In genomic region chr1:19613075-19613748, GRCh38 we compare ENCODE assay signal across 25 cellular contexts. TPM values are rescaled to one million over a fixed set of nuclear protein-coding genes. Genes with fewer than 3 reads are reported as not detected.
DNase-seq lines count a peak whose midpoint lies in the region; ATAC-seq and TF ChIP-seq lines count a peak whose summit lies in the region.
"Had no signal": no experiment of that assay in that cellular context is flagged by ENCODE, and none has a peak within 500 bp of the region (broad histone marks: within the 10 kb centered on the region; RNA-seq: fewer than 3 reads in every experiment).

No MANE protein-coding gene starts in this region.

- no peaks in the 10 kb centered on the region for H3K9me3 ChIP-seq in Peyer's patch
- H3K9me3 ChIP-seq: esophagus squamous epithelium, tibial artery had no signal

- TF ChIP-seq POLR2A in Peyer's patch (IDR thresholded peaks at IDR 0.05), result peak; percentile 38 to 66
- peak; percentile 17 for TF ChIP-seq POLR2A in erythroblast (IDR thresholded peaks at IDR 0.05; ENCODE audit: low read length)

- no TSS peak for BruUV-seq in Calu3 (replicated peaks; lab: Mats Ljungman, UMichigan)

- no peak overlapping the region for H3K4me3 Mint-ChIP-seq in Calu3 (ENCODE audit: low read depth, unreplicated experiment)
- H3K4me3 Mint-ChIP-seq in naive thymus-derived CD8-positive, alpha-beta T cell, result peak overlapping the region in 1 of 10 donors; percentile 7
- H3K4me3 Mint-ChIP-seq: stimulated activated naive B cell treated with anti-CD40 and anti-IgM and Interleukin-4, amounts not matched to agents 10 μg/mL and 1 μg/mL and 100 μg/mL, for 72 hours had no signal

- H3K27ac Mint-ChIP-seq in Calu3 (ENCODE audit: unreplicated experiment), result peak overlapping the region; percentile 39
- peak overlapping the region in 8 of 10 donors; percentile 18 to 73 (median 38) for H3K27ac Mint-ChIP-seq in naive thymus-derived CD8-positive, alpha-beta T cell
- H3K27ac Mint-ChIP-seq: stimulated activated naive B cell treated with anti-CD40 and anti-IgM and Interleukin-4, amounts not matched to agents 10 μg/mL and 1 μg/mL and 100 μg/mL, for 72 hours had no signal

- intact Hi-C loops in Calu3 (cut with micrococcal nuclease; ENCODE audit: unreplicated experiment), result no loop called here

- CTCF ChIA-PET in Calu3 (lab: Charles Lee), result no interaction called here

- TF ChIP-seq CTCF in Calu3 (IDR thresholded peaks at IDR 0.05; ENCODE audit: unreplicated experiment), result no peak
- TF ChIP-seq CTCF in Peyer's patch (IDR thresholded peaks at IDR 0.05), result peak in 3 of 6 experiments; percentile 26 to 39 (median 28)

- DNase-seq in Calu3, result no peak
- DNase-seq in Peyer's patch, result peak in 2 of 3 donors; percentile 58 to 77
- DNase-seq in erythroblast (lab: John Stamatoyannopoulos, UW), result peak in 1 of 2 experiments; percentile 27
- no peak for DNase-seq in naive thymus-derived CD8-positive, alpha-beta T cell
- no peak for DNase-seq in foreskin melanocyte
- no peak for DNase-seq in activated gamma-delta T cell (lab: John Stamatoyannopoulos, UW)
- no peak for DNase-seq in stimulated activated CD4-positive, alpha-beta T cell treated with anti-CD3 and anti-CD28 coated beads, Interleukin-12 subunit alpha, Interleukin-12 subunit beta, amount 100 ng/mL, for 4 hours
- DNase-seq: activated CD4-positive, CD25-positive, alpha-beta regulatory T cell; activated CD8-positive, alpha-beta memory T cell treated with anti-CD3 and anti-CD28 coated beads for 24 hours; amygdala; dorsolateral prefrontal cortex; esophagus squamous epithelium; Karpas-422; NCI-H1105 treated with DMSO at 0.1 percent for 48 hours; NCI-H2171; SIG-M5; stimulated activated naive B cell treated with anti-CD40 and anti-IgM and Interleukin-4, amounts not matched to agents 10 μg/mL and 1 μg/mL and 100 μg/mL, for 72 hours; tibial artery had no signal

- H3K36me3 Mint-ChIP-seq in Calu3 (ENCODE audit: insufficient read depth, unreplicated experiment), result peaks cover 17% of the 10 kb centered on the region
- H3K36me3 Mint-ChIP-seq in naive thymus-derived CD8-positive, alpha-beta T cell, result peaks cover 0 to 34% (median 4%) of the 10 kb centered on the region in 3 donors

- peaks cover 0 to 36% (median 7%) of the 10 kb centered on the region in 4 donors for H3K4me1 ChIP-seq in Peyer's patch

- peaks cover 21% of the 10 kb centered on the region for H3K4me1 Mint-ChIP-seq in Calu3 (ENCODE audit: low read depth, unreplicated experiment)
- H3K4me1 Mint-ChIP-seq in naive thymus-derived CD8-positive, alpha-beta T cell, result peaks cover 16 to 30% (median 23%) of the 10 kb centered on the region in 4 donors

- H3K27ac ChIP-seq in Peyer's patch, result peak overlapping the region in 3 of 4 donors; percentile 59 to 94 (median 83)
- H3K27ac ChIP-seq: cardiac muscle cell, dorsolateral prefrontal cortex, tibial artery had no signal

- H3K4me3 ChIP-seq in Peyer's patch, result peak overlapping the region in 2 of 4 donors; percentile 12 to 29
- H3K4me3 ChIP-seq: cardiac muscle cell, dorsolateral prefrontal cortex, esophagus squamous epithelium, tibial artery had no signal

- no peaks in the 10 kb centered on the region for H3K27me3 Mint-ChIP-seq in Calu3 (ENCODE audit: unreplicated experiment)
- no peaks in the 10 kb centered on the region for H3K27me3 Mint-ChIP-seq in naive thymus-derived CD8-positive, alpha-beta T cell
- H3K27me3 Mint-ChIP-seq: stimulated activated naive B cell treated with anti-CD40 and anti-IgM and Interleukin-4, amounts not matched to agents 10 μg/mL and 1 μg/mL and 100 μg/mL, for 72 hours had no signal

- H3K36me3 ChIP-seq in Peyer's patch, result peaks cover 0 to 4% (median 0%) of the 10 kb centered on the region in 3 donors
- H3K36me3 ChIP-seq: cardiac muscle cell had no signal

- no peaks in the 10 kb centered on the region for H3K27me3 ChIP-seq in Peyer's patch
- H3K27me3 ChIP-seq: cardiac muscle cell, dorsolateral prefrontal cortex, esophagus squamous epithelium, tibial artery had no signal

- POLR2A ChIA-PET in naive thymus-derived CD8-positive, alpha-beta T cell (lab: Charles Lee), result interaction anchor here (0.6 to 1.6 kb wide), 2 partner anchors 14 to 112 kb away, joined by 3 read pairs; no protein-coding TSS in a partner anchor

- no peak for ATAC-seq in naive thymus-derived CD8-positive, alpha-beta T cell
- ATAC-seq in GM18873 (IDR thresholded peaks at IDR 0.05; ENCODE audit: low FRiP score, unreplicated experiment), result no peak
- ATAC-seq: sciatic nerve; stimulated activated naive B cell treated with anti-CD40 and anti-IgM and Interleukin-4, amounts not matched to agents 10 μg/mL and 1 μg/mL and 100 μg/mL, for 72 hours had no signal

- no peaks in the 10 kb centered on the region for H3K9me3 Mint-ChIP-seq in Calu3 (ENCODE audit: low read depth, unreplicated experiment)
- H3K9me3 Mint-ChIP-seq in naive thymus-derived CD8-positive, alpha-beta T cell, result no peaks in the 10 kb centered on the region
- H3K9me3 Mint-ChIP-seq: stimulated activated naive B cell treated with anti-CD40 and anti-IgM and Interleukin-4, amounts not matched to agents 10 μg/mL and 1 μg/mL and 100 μg/mL, for 72 hours had no signal

RNA-seq across cellular contexts. Expression of gene NBL1, which starts 30.9 kb away (rescaled TPM):
- total RNA-seq in Calu3 (2022) (100 and 112 TPM in 2 replicates), Peyer's patch (100 to 1,000 TPM; 187 to 348 (median 289) TPM)
- total RNA-seq in naive thymus-derived CD8-positive, alpha-beta T cell, result 10 to 100 TPM; 17.6 to 19.3 TPM
- 10 to 100 TPM in 1 of 3 donors, 1 to 10 TPM in 2; 7.7 to 14.0 (median 8.6) TPM for polyA plus RNA-seq in naive thymus-derived CD8-positive, alpha-beta T cell

RNA-seq across cellular contexts. Expression of gene HTR6, which starts 51.5 kb away (rescaled TPM):
- total RNA-seq in Calu3 (2022) (not detected in 2 replicates), Peyer's patch (under 1 TPM in 1 of 4 donors, not detected in 3; 0.88 TPM)
- total RNA-seq in naive thymus-derived CD8-positive, alpha-beta T cell, result not detected
- polyA plus RNA-seq in naive thymus-derived CD8-positive, alpha-beta T cell, result under 1 TPM in 2 of 3 donors, not detected in 1; 0.20 to 0.38 TPM
- total RNA-seq: cardiac muscle cell; esophagus squamous epithelium; H4; liver; omental fat pad; sciatic nerve; T-helper 1 cell treated with Interleukin-12 subunit alpha and Interleukin-12 subunit beta and Interleukin-4 antibody, amounts not matched to agents 30 ng/mL and 1 ng/mL, for 36 hours had no signal
- polyA plus RNA-seq: cardiac muscle cell, liver had no signal

Comparison
In these comparisons a context has a peak if more than half of its experiments do, and no peak if none do; other contexts are left out.
1. DNase-seq: peak in Peyer's patch (2 of 3); none in Calu3 (single experiment), naive thymus-derived CD8-positive, alpha-beta T cell (0 of 10), foreskin melanocyte (single experiment), activated gamma-delta T cell (single experiment) and stimulated activated CD4-positive, alpha-beta T cell treated with anti-CD3 and anti-CD28 coated beads, Interleukin-12 subunit alpha, Interleukin-12 subunit beta, amount 100 ng/mL, for 4 hours (single experiment).